Comparison of ENCODE assay signal across 8 cellular contexts in the genomic region with DNA sequence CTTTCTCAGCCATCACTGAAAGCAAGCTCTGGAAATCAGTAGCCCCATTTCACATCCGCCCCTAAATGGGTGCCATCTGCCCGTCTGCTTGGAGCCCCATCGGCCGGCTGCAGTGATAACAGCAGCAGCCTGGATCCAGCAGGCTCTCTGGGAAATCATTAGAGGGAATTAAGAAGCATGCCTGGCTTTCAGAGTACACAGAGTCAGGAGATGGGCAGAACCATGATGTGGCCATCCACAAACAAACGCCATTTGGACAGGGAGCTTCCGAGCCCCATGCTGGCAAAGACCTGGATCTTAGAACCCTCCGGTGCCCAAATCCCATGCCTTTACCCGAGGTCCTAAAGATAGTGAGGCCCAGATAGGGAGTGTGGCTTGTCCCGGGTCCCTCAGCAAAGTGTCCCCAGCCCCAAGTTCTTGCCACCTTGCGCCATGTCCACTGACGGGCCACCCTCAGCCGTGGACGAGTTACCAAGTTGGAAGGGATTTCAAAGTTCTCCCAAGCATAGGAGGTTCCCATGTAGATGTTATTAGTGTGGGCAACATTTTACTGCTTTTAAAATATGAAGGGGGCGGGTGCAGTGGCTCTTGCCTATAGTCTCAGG. TPM values are rescaled to one million over a fixed set of nuclear protein-coding genes. Genes with fewer than 3 reads are reported as not detected.
DNase-seq lines count a peak whose midpoint lies in the region; ATAC-seq and TF ChIP-seq lines count a peak whose summit lies in the region.

No MANE protein-coding gene starts in this region.

- WGBS in ovary, 3 donors, result 73 to 79% (median 78%) methylated on average over 14 of the region's 14 CpGs

- H3K4me2 ChIP-seq in DND-41 (ENCODE audit: insufficient read depth, low read length) (peak overlapping the region; percentile 73), PC-3 (ENCODE audit: low read length) (peak overlapping the region; percentile 80)

- POLR2A ChIA-PET in PC-3 (lab: Charles Lee; ENCODE audit: unreplicated experiment), result no interaction called here

- no peaks in the 10 kb centered on the region for H3K9me2 ChIP-seq in PC-3 (replicated peaks; ENCODE audit: low read length)

- CTCF ChIA-PET in PC-3 (lab: Charles Lee), result no interaction called here

- H3K9me3 ChIP-seq in DND-41 (ENCODE audit: insufficient read depth, low read length, severe bottlenecking) (no peaks in the 10 kb centered on the region), PC-3 (ENCODE audit: low read length) (no peaks in the 10 kb centered on the region), ovary (no peaks in the 10 kb centered on the region)

- TF ChIP-seq CTCF in DND-41 (IDR thresholded peaks at IDR 0.05; ENCODE audit: borderline replicate concordance, extremely low read depth, low read length, poor library complexity, severe bottlenecking), result no peak
- no peak for TF ChIP-seq CTCF in PC-3 (conservative IDR thresholded peaks at IDR 0.05; ENCODE audit: low read depth, low read length)
- TF ChIP-seq CTCF in epithelial cell of proximal tubule (conservative IDR thresholded peaks at IDR 0.05; ENCODE audit: low read depth, low read length), result no peak
- TF ChIP-seq CTCF in ovary (IDR thresholded peaks at IDR 0.05), result no peak

- no peak for ATAC-seq in DND-41 (ENCODE audit: insufficient read depth, low read depth)
- ATAC-seq in PC-3, result no peak
- ATAC-seq in HG02759 (IDR thresholded peaks at IDR 0.05; ENCODE audit: unreplicated experiment), result no peak

- no peak for DNase-seq in DND-41
- DNase-seq in PC-3, result no peak
- no peak for DNase-seq in epithelial cell of proximal tubule (ENCODE audit: low read depth)
- DNase-seq in ovary, result no peak
- no peak for DNase-seq in erythroblast (lab: John Stamatoyannopoulos, UW)
- DNase-seq in activated CD4-positive, alpha-beta T cell treated with anti-CD3 and anti-CD28 coated beads for 48 hours, result no peak
- DNase-seq in NCI-H2227 (lab: John Stamatoyannopoulos, UW; ENCODE audit: unreplicated experiment), result no peak

- TF ChIP-seq EP300 in ovary (IDR thresholded peaks at IDR 0.05), result no peak

- H3K4me3 ChIP-seq in DND-41 (ENCODE audit: low read depth in 1 of 2, low read length in 2 of 2) (peak overlapping the region in 1 of 2 experiments; percentile 61; a peak in 3 of 4 replicates), PC-3 (ENCODE audit: low read length) (peak overlapping the region; percentile 68; the same call in 1 of the 2 replicates), epithelial cell of proximal tubule (ENCODE audit: low read depth, low read length) (peak overlapping the region; percentile 88), ovary (peak overlapping the region; percentile 86)

- TF ChIP-seq POLR2A in ovary (IDR thresholded peaks at IDR 0.05) (no peak), erythroblast (IDR thresholded peaks at IDR 0.05; ENCODE audit: low read length) (no peak)

- H3K9ac ChIP-seq in DND-41 (ENCODE audit: low read depth, low read length), result peak overlapping the region; percentile 59
- H3K9ac ChIP-seq in PC-3 (ENCODE audit: low read length), result no peak overlapping the region

- H3K4me1 ChIP-seq in DND-41 (ENCODE audit: insufficient read depth, low read length) (peaks cover 31% of the 10 kb centered on the region), PC-3 (ENCODE audit: insufficient read depth, low read length) (peaks cover 16% of the 10 kb centered on the region; the same call in 1 of the 2 replicates), ovary (ENCODE audit: insufficient read depth) (peaks cover 3% of the 10 kb centered on the region)

- H3K27me3 ChIP-seq in DND-41 (ENCODE audit: insufficient read depth, low read length, poor library complexity) (peaks cover 30% of the 10 kb centered on the region), PC-3 (ENCODE audit: low read length) (peaks cover 17% of the 10 kb centered on the region; the same call in 1 of the 2 replicates), ovary (no peaks in the 10 kb centered on the region)

- H3K27ac ChIP-seq in DND-41 (ENCODE audit: low read length) (no peak overlapping the region; the same call in 1 of the 2 replicates), PC-3 (ENCODE audit: low read length) (no peak overlapping the region), ovary (peak overlapping the region; percentile 88)

- peak overlapping the region; percentile 61 for H2AFZ ChIP-seq in DND-41 (ENCODE audit: low read depth, low read length)
- peak overlapping the region; percentile 76; the same call in 1 of the 2 replicates for H2AFZ ChIP-seq in PC-3 (ENCODE audit: low read length)

- H4K20me1 ChIP-seq in DND-41 (ENCODE audit: insufficient read depth, low read length), result no peaks in the 10 kb centered on the region; the same call in 1 of the 2 replicates
- H4K20me1 ChIP-seq in PC-3 (ENCODE audit: low read length), result no peaks in the 10 kb centered on the region

- no TSS peak for BruUV-seq in PC-3 (replicated peaks; lab: Mats Ljungman, UMichigan)

- no peaks in the 10 kb centered on the region for H3F3A ChIP-seq in PC-3 (ENCODE audit: low read length, unreplicated experiment)

- H3K79me2 ChIP-seq in DND-41 (ENCODE audit: insufficient read depth, low read length) (no peaks in the 10 kb centered on the region), PC-3 (ENCODE audit: low read length) (peaks cover 6% of the 10 kb centered on the region; the same call in 1 of the 2 replicates)

- intact Hi-C loops in PC-3 (cut with micrococcal nuclease) (no loop called here), ovary (cut with DNase I) (loop anchor here in 2 of 4 donors (5.0 kb wide), 2 partner anchors 45 to 55 kb away; no protein-coding TSS in a partner anchor)

- no peaks in the 10 kb centered on the region for H3K36me3 ChIP-seq in DND-41 (ENCODE audit: insufficient read depth, low read length)
- H3K36me3 ChIP-seq in PC-3 (ENCODE audit: low read depth, low read length), result no peaks in the 10 kb centered on the region
- H3K36me3 ChIP-seq in ovary, result no peaks in the 10 kb centered on the region

RNA-seq across cellular contexts. Expression of a gene that starts 1.0 kb away (rescaled TPM):
- 12.8 and 13.1 TPM in 2 replicates for total RNA-seq in PC-3 (2014; rRNA removed)
- total RNA-seq in epithelial cell of proximal tubule, result 30.4 and 45.4 TPM in 2 replicates
- 100 to 1,000 TPM in 4 of 7 donors, 10 to 100 TPM in 3; 39.7 to 169 (median 105) TPM for total RNA-seq in ovary
- 100 to 1,000 TPM in 1 of 2 donors, 10 to 100 TPM in 1; 49.1 to 139 TPM for polyA plus RNA-seq in ovary

Comparison
In these comparisons a context has a peak if more than half of its experiments do, and no peak if none do; other contexts are left out.
1. H3K27ac ChIP-seq: peak in ovary (2 of 2); none in DND-41 (single experiment) and PC-3 (single experiment).